In genomic region chr17:69560987-69561441, GRCh38 we compare ENCODE assay signal across 2 cellular contexts.
TF ChIP-seq lines count a peak whose summit lies in the region.

No MANE protein-coding gene starts in this region.

TF ChIP-seq in IMR-90, 13 proteins besides CTCF, POLR2A, EP300 and RAD21:
- TF ChIP-seq USF2 (IDR thresholded peaks at IDR 0.05; ENCODE audit: low read depth, low read length) (no peak), RCOR1 (IDR thresholded peaks at IDR 0.05; ENCODE audit: insufficient replicate concordance, low read length) (no peak), MAZ (IDR thresholded peaks at IDR 0.05; ENCODE audit: borderline replicate concordance, low read depth, low read length) (no peak), MXI1 (IDR thresholded peaks at IDR 0.05; ENCODE audit: borderline replicate concordance, low read depth, low read length) (no peak), ELK1 (IDR thresholded peaks at IDR 0.05; ENCODE audit: borderline replicate concordance, low read depth, low read length) (no peak), FOS (IDR thresholded peaks at IDR 0.05; ENCODE audit: low read depth, low read length) (no peak), CEBPB (IDR thresholded peaks at IDR 0.05; ENCODE audit: low read depth, low read length) (no peak), BHLHE40 (IDR thresholded peaks at IDR 0.05; ENCODE audit: low read depth, low read length) (no peak)

TF ChIP-seq in K562, 482 proteins besides CTCF, POLR2A, EP300 and RAD21:
- TF ChIP-seq ID3 (CRISPR knock-in tag; IDR thresholded peaks at IDR 0.05) (no peak), ID3 (tag; IDR thresholded peaks at IDR 0.05) (0 out of 2 replicates have a peak, but pooled peaks have one; percentile 36), CTCFL (IDR thresholded peaks at IDR 0.05; ENCODE audit: borderline replicate concordance, insufficient read depth, low read depth, low read length, poor library complexity, severe bottlenecking) (no peak)
TF ChIP-seq in K562: peak in this region for 1.
